Comparison of ENCODE assay signal across 18 cellular contexts in the genomic region with DNA sequence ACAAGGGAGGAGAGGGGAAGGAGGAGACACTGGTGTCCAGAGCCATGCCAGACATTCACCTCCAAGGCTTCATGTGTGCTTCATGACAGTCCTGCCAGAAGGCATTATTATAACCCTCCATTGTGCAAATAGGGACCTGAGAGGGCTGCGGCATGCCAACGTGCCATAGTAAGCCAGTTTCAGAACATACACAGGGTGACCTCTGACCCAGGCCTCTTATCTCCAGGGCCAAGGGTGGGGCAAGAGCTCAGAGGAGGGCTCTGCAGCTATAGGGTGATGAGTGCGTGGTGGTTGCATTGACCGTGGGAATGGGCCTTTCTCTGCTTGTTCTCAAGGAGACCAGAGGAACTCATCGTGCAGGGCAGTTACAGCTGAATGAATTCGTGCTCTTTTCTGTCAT. TPM values are rescaled to one million over a fixed set of nuclear protein-coding genes. Genes with fewer than 3 reads are reported as not detected.
DNase-seq lines count a peak whose midpoint lies in the region; ATAC-seq and TF ChIP-seq lines count a peak whose summit lies in the region.
"Had no signal": no experiment of that assay in that cellular context is flagged by ENCODE, and none has a peak within 500 bp of the region (broad histone marks: within the 10 kb centered on the region; RNA-seq: fewer than 3 reads in every experiment).

No MANE protein-coding gene starts in this region.

- peak overlapping the region in 1 of 2 donors; percentile 36 for H3K9ac ChIP-seq in colonic mucosa (ENCODE audit: low read depth in 2 of 2, low read length in 2 of 2)
- H3K9ac ChIP-seq in smooth muscle cell (ENCODE audit: low read depth), result no peak overlapping the region
- H3K9ac ChIP-seq: KMS-11 had no signal

- H3K27ac ChIP-seq in RWPE2 (ENCODE audit: poor library complexity, severe bottlenecking) (no peak overlapping the region), colonic mucosa (no peak overlapping the region), stomach (no peak overlapping the region), smooth muscle cell (ENCODE audit: low read depth) (no peak overlapping the region)
- H3K27ac ChIP-seq: KMS-11, RWPE1, SJCRH30 had no signal

- TF ChIP-seq CTCF in RWPE2 (IDR thresholded peaks at IDR 0.05; ENCODE audit: poor library complexity, severe bottlenecking) (no peak), colonic mucosa (IDR thresholded peaks at IDR 0.05) (no peak), stomach (IDR thresholded peaks at IDR 0.05) (no peak), foreskin fibroblast (IDR thresholded peaks at IDR 0.05; ENCODE audit: low read depth, low read length) (no peak), smooth muscle cell (IDR thresholded peaks at IDR 0.05; ENCODE audit: borderline replicate concordance, insufficient read depth, poor library complexity, severe bottlenecking) (no peak)

- H3K36me3 Mint-ChIP-seq in natural killer cell treated with Interleukin-12 subunit alpha and Interleukin-12 subunit beta and Interleukin-15 and Interleukin-18, amount 100 ng/mL, for 72 hours, result no peaks in the 10 kb centered on the region
- H3K36me3 Mint-ChIP-seq: CD4-positive, CD25-positive, alpha-beta regulatory T cell had no signal

- ATAC-seq in RWPE2 (ENCODE audit: low read depth), result no peak
- no peak for ATAC-seq in natural killer cell treated with Interleukin-12 subunit alpha and Interleukin-12 subunit beta and Interleukin-15 and Interleukin-18, amount 100 ng/mL, for 72 hours
- ATAC-seq: HCT116 had no signal

- H3K4me1 ChIP-seq in RWPE2 (ENCODE audit: insufficient read depth, poor library complexity, severe bottlenecking), result peaks cover 9% of the 10 kb centered on the region
- no peaks in the 10 kb centered on the region for H3K4me1 ChIP-seq in colonic mucosa
- peaks cover 0 to 20% (median 14%) of the 10 kb centered on the region in 4 donors for H3K4me1 ChIP-seq in stomach
- no peaks in the 10 kb centered on the region for H3K4me1 ChIP-seq in smooth muscle cell (ENCODE audit: low read depth)

- no peak for TF ChIP-seq POLR2A in stomach (IDR thresholded peaks at IDR 0.05)

- H3K27me3 ChIP-seq in RWPE2 (ENCODE audit: insufficient read depth, poor library complexity, severe bottlenecking), result no peaks in the 10 kb centered on the region
- H3K27me3 ChIP-seq in colonic mucosa, result no peaks in the 10 kb centered on the region
- H3K27me3 ChIP-seq in stomach, result peaks cover 0 to 6% (median 0%) of the 10 kb centered on the region in 3 donors
- no peaks in the 10 kb centered on the region for H3K27me3 ChIP-seq in smooth muscle cell (ENCODE audit: low read depth)
- H3K27me3 ChIP-seq: SJCRH30 had no signal

- no peaks in the 10 kb centered on the region for H3F3A ChIP-seq in smooth muscle cell (ENCODE audit: low read depth)

- peaks cover 0 to 5% of the 10 kb centered on the region in 2 donors for H3K27me3 Mint-ChIP-seq in natural killer cell treated with Interleukin-12 subunit alpha and Interleukin-12 subunit beta and Interleukin-15 and Interleukin-18, amount 100 ng/mL, for 72 hours

- H3K4me3 Mint-ChIP-seq in natural killer cell treated with Interleukin-12 subunit alpha and Interleukin-12 subunit beta and Interleukin-15 and Interleukin-18, amount 100 ng/mL, for 72 hours, result no peak overlapping the region
- H3K4me3 Mint-ChIP-seq: CD4-positive, CD25-positive, alpha-beta regulatory T cell had no signal

- no peak overlapping the region for H3K4me2 ChIP-seq in smooth muscle cell
- H3K4me2 ChIP-seq: KMS-11 had no signal

- no peaks in the 10 kb centered on the region for H3K79me2 ChIP-seq in smooth muscle cell (ENCODE audit: low read depth)

- H3K9me3 ChIP-seq in RWPE2 (ENCODE audit: severe bottlenecking) (no peaks in the 10 kb centered on the region), colonic mucosa (no peaks in the 10 kb centered on the region), stomach (no peaks in the 10 kb centered on the region), smooth muscle cell (replicated peaks; ENCODE audit: low read depth) (no peaks in the 10 kb centered on the region)
- H3K9me3 ChIP-seq: SJCRH30 had no signal

- H4K20me1 ChIP-seq in smooth muscle cell (ENCODE audit: low read depth), result no peaks in the 10 kb centered on the region

- WGBS in stomach, 5 donors, result 48 to 76% (median 55%) methylated on average over 6 of the region's 6 CpGs
- WGBS in smooth muscle cell (ENCODE audit: low lambda C conversion rate), result 91% methylated on average over 6 of the region's 6 CpGs

- no peak for TF ChIP-seq EP300 in stomach (IDR thresholded peaks at IDR 0.05)

- DNase-seq in RWPE2 (ENCODE audit: low spot score) (peak; percentile 30), colonic mucosa (peak; percentile 61), mesenteric fat pad (ENCODE audit: low spot score) (peak; percentile 18), stomach (peak; percentile 32), kidney glomerular epithelial cell (lab: John Stamatoyannopoulos, UW) (no peak), foreskin fibroblast (no peak), smooth muscle cell (lab: John Stamatoyannopoulos, UW; ENCODE audit: unreplicated experiment) (no peak)
- no peak for DNase-seq in natural killer cell treated with Interleukin-12 subunit alpha and Interleukin-12 subunit beta and Interleukin-15 and Interleukin-18, amount 100 ng/mL, for 72 hours (ENCODE audit: low spot score)
- DNase-seq: CD4-positive, CD25-positive, alpha-beta regulatory T cell; DMS79 treated with DMSO at 0.1 percent for 48 hours; NCI-H1092; NCI-H146; NCI-H524 treated with DMSO at 0.1 percent for 48 hours had no signal

- no peaks in the 10 kb centered on the region for H3K9me3 Mint-ChIP-seq in natural killer cell treated with Interleukin-12 subunit alpha and Interleukin-12 subunit beta and Interleukin-15 and Interleukin-18, amount 100 ng/mL, for 72 hours

- intact Hi-C loops in colonic mucosa (cut with DNase I) (loop anchor here (5.0 to 10.0 kb wide), 3 partner anchors 47 to 279 kb away; no protein-coding TSS in a partner anchor), stomach (cut with DNase I; ENCODE audit: low total_unique reads) (loop anchor here (5.0 kb wide), 1 partner anchor 132 kb away; no protein-coding TSS in a partner anchor)

- H3K36me3 ChIP-seq in RWPE2 (ENCODE audit: low read depth) (no peaks in the 10 kb centered on the region), colonic mucosa (no peaks in the 10 kb centered on the region), stomach (no peaks in the 10 kb centered on the region), smooth muscle cell (ENCODE audit: low read depth) (no peaks in the 10 kb centered on the region)
- H3K36me3 ChIP-seq: SJCRH30 had no signal

- H3K4me1 Mint-ChIP-seq in natural killer cell treated with Interleukin-12 subunit alpha and Interleukin-12 subunit beta and Interleukin-15 and Interleukin-18, amount 100 ng/mL, for 72 hours (ENCODE audit: low read depth in 2 of 2), result no peaks in the 10 kb centered on the region

- H3K27ac Mint-ChIP-seq in natural killer cell treated with Interleukin-12 subunit alpha and Interleukin-12 subunit beta and Interleukin-15 and Interleukin-18, amount 100 ng/mL, for 72 hours, result no peak overlapping the region
- H3K27ac Mint-ChIP-seq: CD4-positive, CD25-positive, alpha-beta regulatory T cell had no signal

- no peak overlapping the region for H2AFZ ChIP-seq in smooth muscle cell (ENCODE audit: low read depth)

- H3K4me3 ChIP-seq in RWPE2 (ENCODE audit: severe bottlenecking) (no peak overlapping the region), colonic mucosa (no peak overlapping the region), stomach (no peak overlapping the region), foreskin fibroblast (ENCODE audit: low read depth in 1 of 2, low read length in 2 of 2) (no peak overlapping the region), smooth muscle cell (no peak overlapping the region)
- H3K4me3 ChIP-seq: SJCRH30 had no signal

RNA-seq across cellular contexts. Expression of gene ACSBG1, which starts 9.7 kb away (rescaled TPM):
- total RNA-seq in colonic mucosa (under 1 TPM; 0.58 to 0.59 TPM), mesenteric fat pad (not detected), stomach (1 to 10 TPM in 1 of 5 donors, under 1 TPM in 1, not detected in 3; under 0.01 to 1.5 TPM), smooth muscle cell (under 0.01 TPM in 1 of 2 replicates, not detected in the other)
- polyA plus RNA-seq in stomach (under 1 TPM; 0.12 to 0.30 (median 0.15) TPM), smooth muscle cell (0.22 TPM in 1 of 2 replicates, not detected in the other)
- total RNA-seq in natural killer cell treated with Interleukin-12 subunit alpha and Interleukin-12 subunit beta and Interleukin-15 and Interleukin-18, amount 100 ng/mL, for 72 hours, result under 1 TPM in 1 of 2 donors, not detected in 1; 0.31 TPM
- total RNA-seq: MCF 10A had no signal

RNA-seq across cellular contexts. Expression of gene DNAJA4, which starts 20.3 kb away (rescaled TPM):
- total RNA-seq in colonic mucosa (10 to 100 TPM; 42.6 to 54.5 TPM), mesenteric fat pad (21.4 TPM), stomach (10 to 100 TPM in 4 of 5 donors, not detected in 1; 30.3 to 53.6 (median 37.9) TPM), smooth muscle cell (2.7 and 3.2 TPM in 2 replicates)
- polyA plus RNA-seq in stomach (10 to 100 TPM; 11.4 to 12.9 (median 12.8) TPM), smooth muscle cell (4.0 and 5.8 TPM in 2 replicates)
- 10 to 100 TPM; 35.2 to 50.4 TPM for total RNA-seq in natural killer cell treated with Interleukin-12 subunit alpha and Interleukin-12 subunit beta and Interleukin-15 and Interleukin-18, amount 100 ng/mL, for 72 hours
- total RNA-seq: MCF 10A, SJCRH30 had no signal

RNA-seq across cellular contexts. Expression of gene SKIC8, which starts 55.3 kb away (rescaled TPM):
- total RNA-seq in colonic mucosa, result 10 to 100 TPM; 35.9 to 47.0 TPM
- total RNA-seq in mesenteric fat pad, result 50.9 TPM
- 100 to 1,000 TPM in 1 of 5 donors, 10 to 100 TPM in 4; 22.2 to 119 (median 58.4) TPM for total RNA-seq in stomach
- 10 to 100 TPM; 40.3 to 60.2 (median 49.3) TPM for polyA plus RNA-seq in stomach
- total RNA-seq in natural killer cell treated with Interleukin-12 subunit alpha and Interleukin-12 subunit beta and Interleukin-15 and Interleukin-18, amount 100 ng/mL, for 72 hours, result 10 to 100 TPM; 40.7 to 50.0 TPM
- 63.6 and 67.4 TPM in 2 replicates for total RNA-seq in smooth muscle cell
- polyA plus RNA-seq in smooth muscle cell, result 64.5 and 72.9 TPM in 2 replicates

Comparison
In these comparisons a context has a peak if more than half of its experiments do, and no peak if none do; other contexts are left out.
1. DNase-seq: peak in RWPE2 (single experiment), colonic mucosa (single experiment), mesenteric fat pad (single experiment) and stomach (single experiment); none in kidney glomerular epithelial cell (single experiment), foreskin fibroblast (0 of 2), natural killer cell treated with Interleukin-12 subunit alpha and Interleukin-12 subunit beta and Interleukin-15 and Interleukin-18, amount 100 ng/mL, for 72 hours (single experiment) and smooth muscle cell (single experiment).